In genomic region chr6:149895702-149896310, GRCh38 we compare ENCODE assay signal across 8 cellular contexts. TPM values are rescaled to one million over a fixed set of nuclear protein-coding genes. Genes with fewer than 3 reads are reported as not detected.
DNase-seq lines count a peak whose midpoint lies in the region; ATAC-seq and TF ChIP-seq lines count a peak whose summit lies in the region.

No MANE protein-coding gene starts in this region.

- TF ChIP-seq CTCF in astrocyte of the cerebellum (IDR thresholded peaks at IDR 0.05; ENCODE audit: low read depth, low read length, missing control alignments), result no peak

- no peak for ATAC-seq in HG03280 (IDR thresholded peaks at IDR 0.05; ENCODE audit: unreplicated experiment)

- in situ Hi-C loops in astrocyte of the cerebellum (cut with HindIII; ENCODE audit: low sequenced_read_pairs), result no loop called here

- DNase-seq in HCEC 1CT (peak; percentile 76), RPMI7951 (ENCODE audit: low read depth) (peak; percentile 97), astrocyte of the cerebellum (ENCODE audit: low read depth) (peak; percentile 43), lung microvascular endothelial cell (ENCODE audit: low read depth in 2 of 2) (peak; percentile 76 to 86), T-helper 9 cell (no peak), Ammon's horn (ENCODE audit: low spot score) (no peak), NAMALWA (ENCODE audit: low spot score) (no peak)

- no peak overlapping the region for H3K4me3 ChIP-seq in astrocyte of the cerebellum (ENCODE audit: low read depth, low read length)

RNA-seq across cellular contexts. Expression of gene RAET1E, which starts 2.1 kb away (rescaled TPM):
- 1.6 and 2.0 TPM in 2 replicates for total RNA-seq in RPMI7951 (2014; rRNA removed; shearing (Covaris generic))
- total RNA-seq in lung microvascular endothelial cell, result under 0.01 TPM in 1 of 2 replicates, not detected in the other

RNA-seq across cellular contexts. Expression of gene RAET1G, which starts 27.1 kb away (rescaled TPM):
- total RNA-seq in RPMI7951 (2014; rRNA removed; shearing (Covaris generic)), result 9.9 and 13.4 TPM in 2 replicates
- total RNA-seq in lung microvascular endothelial cell, result 0.20 and 0.22 TPM in 2 replicates

RNA-seq across cellular contexts. Expression of gene LRP11, which starts 31.6 kb away (rescaled TPM):
- 67.0 and 67.4 TPM in 2 replicates for total RNA-seq in RPMI7951 (2014; rRNA removed; shearing (Covaris generic))
- total RNA-seq in lung microvascular endothelial cell, result 8.1 and 18.8 TPM in 2 replicates

RNA-seq across cellular contexts. Expression of gene ULBP2, which starts 46.0 kb away (rescaled TPM):
- 21.8 and 21.9 TPM in 2 replicates for total RNA-seq in RPMI7951 (2014; rRNA removed; shearing (Covaris generic))
- 0.79 and 2.4 TPM in 2 replicates for total RNA-seq in lung microvascular endothelial cell

Comparison
In these comparisons a context has a peak if more than half of its experiments do, and no peak if none do; other contexts are left out.
1. DNase-seq: peak in HCEC 1CT (single experiment), RPMI7951 (single experiment), astrocyte of the cerebellum (single experiment) and lung microvascular endothelial cell (2 of 2); none in T-helper 9 cell (single experiment), Ammon's horn (single experiment) and NAMALWA (single experiment).